ENCODE assay signal across 11 cellular contexts in the genomic region with DNA sequence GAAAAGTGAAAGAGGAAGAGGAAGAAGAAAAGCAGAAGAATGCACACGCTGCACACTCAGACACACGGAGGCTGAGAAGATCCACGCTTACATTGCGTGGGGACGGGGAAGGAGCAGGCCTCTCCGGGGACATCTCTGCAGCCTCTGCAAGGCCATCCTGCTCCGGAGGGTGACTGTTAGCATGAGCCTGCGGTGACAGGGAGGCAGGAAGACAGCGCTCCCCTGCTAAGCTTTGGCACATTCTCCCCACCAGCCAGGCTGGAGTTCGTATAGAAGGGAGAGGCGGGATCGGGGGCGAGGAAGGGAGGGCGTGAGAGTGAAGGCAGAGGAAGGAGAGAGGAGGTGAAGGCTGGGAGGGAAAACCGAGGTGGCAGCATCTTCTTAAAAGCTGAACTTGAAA.
"Had no signal": no experiment of that assay in that cellular context is flagged by ENCODE, and none has a peak within 500 bp of the region (broad histone marks: within the 10 kb centered on the region; RNA-seq: fewer than 3 reads in every experiment).

No MANE protein-coding gene starts in this region.

- H3K27me3 ChIP-seq: colonic mucosa, gastrocnemius medialis, ovary, uterus had no signal

- H3K9me3 Mint-ChIP-seq: activated naive CD4-positive, alpha-beta T cell treated with anti-CD3 and anti-CD28 coated beads, Interleukin-2, amount 50 U/mL, for 24 hours; activated T-helper 2 cell treated with anti-CD3 and anti-CD28 coated beads, Interferon-gamma antibody, Interleukin-2, Interleukin-4, amounts not matched to agents 10 μg/mL and 5 μg/mL and 100 μg/mL, durations not matched to agents 14 hours and 24 hours and 36 hours had no signal

- H3K4me1 ChIP-seq: colonic mucosa, gastrocnemius medialis, uterus had no signal

- H3K9me3 ChIP-seq: colonic mucosa, gastrocnemius medialis, ovary, uterus had no signal

- H3K4me3 Mint-ChIP-seq: activated CD8-positive, alpha-beta T cell treated with anti-CD3 and anti-CD28 coated beads, Interleukin-2, amount 10 ng/mL, durations not matched to agents 7 days and 5 days; activated naive CD4-positive, alpha-beta T cell treated with anti-CD3 and anti-CD28 coated beads, Interleukin-2, amount 50 U/mL, for 24 hours; WTC11 had no signal

- H3K27ac ChIP-seq: colonic mucosa, gastrocnemius medialis, ovary, uterus had no signal

- FAIRE-seq: endothelial cell of umbilical vein had no signal

- ATAC-seq: activated CD8-positive, alpha-beta T cell treated with anti-CD3 and anti-CD28 coated beads, Interleukin-2, amount 10 ng/mL, durations not matched to agents 7 days and 5 days; gastrocnemius medialis; WTC11 had no signal

- H3K36me3 Mint-ChIP-seq: activated naive CD4-positive, alpha-beta T cell treated with anti-CD3 and anti-CD28 coated beads, Interleukin-2, amount 50 U/mL, for 24 hours had no signal

- H3K4me3 ChIP-seq: colonic mucosa, gastrocnemius medialis, ovary, uterus had no signal

- H3K36me3 ChIP-seq: colonic mucosa, gastrocnemius medialis, ovary, uterus had no signal

- H3K27me3 Mint-ChIP-seq: activated naive CD4-positive, alpha-beta T cell treated with anti-CD3 and anti-CD28 coated beads, Interleukin-2, amount 50 U/mL, for 24 hours had no signal

- DNase-seq: activated CD4-positive, alpha-beta T cell treated with anti-CD3 and anti-CD28 coated beads for 48 hours; activated CD8-positive, alpha-beta T cell treated with anti-CD3 and anti-CD28 coated beads, Interleukin-2, amount 10 ng/mL, durations not matched to agents 7 days and 5 days; colonic mucosa; gastrocnemius medialis; ovary; retina; uterus had no signal

- H3K27ac Mint-ChIP-seq: activated CD8-positive, alpha-beta T cell treated with anti-CD3 and anti-CD28 coated beads, Interleukin-2, amount 10 ng/mL, durations not matched to agents 7 days and 5 days; activated naive CD4-positive, alpha-beta T cell treated with anti-CD3 and anti-CD28 coated beads, Interleukin-2, amount 50 U/mL, for 24 hours; activated T-helper 2 cell treated with anti-CD3 and anti-CD28 coated beads, Interferon-gamma antibody, Interleukin-2, Interleukin-4, amounts not matched to agents 10 μg/mL and 5 μg/mL and 100 μg/mL, durations not matched to agents 14 hours and 24 hours and 36 hours; WTC11 had no signal

- H3K4me1 Mint-ChIP-seq: activated naive CD4-positive, alpha-beta T cell treated with anti-CD3 and anti-CD28 coated beads, Interleukin-2, amount 50 U/mL, for 24 hours; WTC11 had no signal
